22 cellular contexts compared by ENCODE assay signal in genomic region chrX:9338986-9339385, GRCh38.
DNase-seq lines count a peak whose midpoint lies in the region; TF ChIP-seq lines count a peak whose summit lies in the region.
"Had no signal": no experiment of that assay in that cellular context is flagged by ENCODE, and none has a peak within 500 bp of the region (broad histone marks: within the 10 kb centered on the region; RNA-seq: fewer than 3 reads in every experiment).

No MANE protein-coding gene starts in this region.

- peaks cover 67% of the 10 kb centered on the region for H3K4me1 Mint-ChIP-seq in nephron progenitor cell
- H3K4me1 Mint-ChIP-seq in MCF 10A (ENCODE audit: insufficient read depth, unreplicated experiment) = peaks cover 5% of the 10 kb centered on the region

- no peaks in the 10 kb centered on the region; the same call in 1 of the 2 replicates for H3F3A ChIP-seq in OCI-LY1 (ENCODE audit: insufficient read depth, low read length)

- BruUV-seq in MCF 10A (replicated peaks; lab: Mats Ljungman, UMichigan) = no TSS peak

- H3K9me3 Mint-ChIP-seq in nephron progenitor cell = peaks cover 36% of the 10 kb centered on the region
- no peaks in the 10 kb centered on the region for H3K9me3 Mint-ChIP-seq in MCF 10A (ENCODE audit: unreplicated experiment)

- H4K20me1 ChIP-seq in BLaER1 treated with 17β-estradiol and CSF1 and Interleukin-3, amounts not matched to agents 10 nM and 100 nM = no peaks in the 10 kb centered on the region
- H4K20me1 ChIP-seq in OCI-LY1 (ENCODE audit: insufficient read depth, low read length) = no peaks in the 10 kb centered on the region

- H3K79me2 ChIP-seq in OCI-LY1 (ENCODE audit: insufficient read depth, low read length) = no peaks in the 10 kb centered on the region

- H2AFZ ChIP-seq in OCI-LY1 (ENCODE audit: low read length) = no peak overlapping the region
- H2AFZ ChIP-seq: GM23248 had no signal

- H3K9me2 ChIP-seq in OCI-LY1 (ENCODE audit: low read depth, low read length) = no peaks in the 10 kb centered on the region

- no peak overlapping the region for H3K4me3 Mint-ChIP-seq in nephron progenitor cell
- no peak overlapping the region for H3K4me3 Mint-ChIP-seq in MCF 10A (ENCODE audit: unreplicated experiment)

- peak overlapping the region; percentile 80 to 94 (median 89) for H3K4me2 ChIP-seq in BLaER1 treated with 17β-estradiol and CSF1 and Interleukin-3, amounts not matched to agents 10 nM and 100 nM
- H3K4me2 ChIP-seq in OCI-LY1 (ENCODE audit: low read length) = no peak overlapping the region

- peak overlapping the region in 5 of 11 experiments; percentile 4 to 96 (median 88); a peak in 6 of 22 replicates for H3K9ac ChIP-seq in BLaER1 treated with 17β-estradiol and CSF1 and Interleukin-3, amounts not matched to agents 10 nM and 100 nM
- H3K9ac ChIP-seq in OCI-LY1 (ENCODE audit: low read length) = no peak overlapping the region
- H3K9ac ChIP-seq: GM23248 had no signal

- peak; percentile 65 for DNase-seq in kidney tubule cell (ENCODE audit: low spot score)
- DNase-seq in nephron progenitor cell = no peak
- no peak for DNase-seq in MCF 10A (ENCODE audit: unreplicated experiment)
- DNase-seq in cardiac septum (ENCODE audit: low spot score) = no peak
- DNase-seq in pons (ENCODE audit: low spot score) = no peak
- DNase-seq: Caco-2, DMS 273 treated with DMSO at 0.1 percent for 48 hours, DMS79 treated with DMSO at 0.1 percent for 48 hours, GM23248, KBM-7, NCI-H1105, NCI-H2029 treated with DMSO at 0.1 percent for 48 hours, NCI-H345, NCI-H524, NCI-H82, Right ventricle myocardium superior had no signal

- TF ChIP-seq CTCF in OCI-LY1 (IDR thresholded peaks at IDR 0.05; ENCODE audit: low read length) (no peak), nephron progenitor cell (IDR thresholded peaks at IDR 0.05) (no peak), MCF 10A (IDR thresholded peaks at IDR 0.05; ENCODE audit: unreplicated experiment) (no peak)

- peak overlapping the region; percentile 34 for H3K27ac Mint-ChIP-seq in nephron progenitor cell
- no peak overlapping the region for H3K27ac Mint-ChIP-seq in MCF 10A (ENCODE audit: low read depth, unreplicated experiment)

- intact Hi-C loops in MCF 10A (cut with micrococcal nuclease) (no loop called here), cardiac septum (cut with DNase I) (no loop called here)

- no peaks in the 10 kb centered on the region for H3K27me3 ChIP-seq in BLaER1 treated with 17β-estradiol and CSF1 and Interleukin-3, amounts not matched to agents 10 nM and 100 nM
- no peaks in the 10 kb centered on the region for H3K27me3 ChIP-seq in OCI-LY1 (ENCODE audit: insufficient read depth, low read length)

- H3K36me3 Mint-ChIP-seq in nephron progenitor cell (ENCODE audit: low read depth) = no peaks in the 10 kb centered on the region
- no peaks in the 10 kb centered on the region for H3K36me3 Mint-ChIP-seq in MCF 10A (ENCODE audit: insufficient read depth, unreplicated experiment)
- H3K36me3 Mint-ChIP-seq: CD4-positive, CD25-positive, alpha-beta regulatory T cell had no signal

- peak overlapping the region in 2 of 10 experiments; percentile 1 to 11; a peak in 2 of 20 replicates for H3K4me3 ChIP-seq in BLaER1 treated with 17β-estradiol and CSF1 and Interleukin-3, amounts not matched to agents 10 nM and 100 nM
- H3K4me3 ChIP-seq in OCI-LY1 (ENCODE audit: low read depth, low read length, poor library complexity, severe bottlenecking) = no peak overlapping the region
- H3K4me3 ChIP-seq: GM12878, GM23248, HAP-1 had no signal

- H3K27ac ChIP-seq in BLaER1 treated with 17β-estradiol and CSF1 and Interleukin-3, amounts not matched to agents 10 nM and 100 nM = peak overlapping the region in 10 of 11 experiments; percentile 1 to 100 (median 99); a peak in 19 of 22 replicates
- H3K27ac ChIP-seq in OCI-LY1 (ENCODE audit: low read depth, low read length, poor library complexity, severe bottlenecking) = peak overlapping the region; percentile 21
- H3K27ac ChIP-seq: GM23248 had no signal

- POLR2A ChIA-PET in MCF 10A (lab: Yijun Ruan, JAX) = interaction anchor here (0.6 kb wide), 1 partner anchor 362 kb away, joined by 4 read pairs; no protein-coding TSS in a partner anchor

- H3K4me1 ChIP-seq in BLaER1 treated with 17β-estradiol and CSF1 and Interleukin-3, amounts not matched to agents 10 nM and 100 nM = peaks cover 43 to 73% (median 54%) of the 10 kb centered on the region in 10 experiments
- peaks cover 37% of the 10 kb centered on the region for H3K4me1 ChIP-seq in OCI-LY1 (ENCODE audit: insufficient read depth, low read length, severe bottlenecking)
- H3K4me1 ChIP-seq: Caco-2 had no signal

- H3K27me3 Mint-ChIP-seq in nephron progenitor cell (ENCODE audit: low read depth, poor library complexity) = no peaks in the 10 kb centered on the region
- peaks cover 3% of the 10 kb centered on the region for H3K27me3 Mint-ChIP-seq in MCF 10A (ENCODE audit: insufficient read depth, unreplicated experiment)
- H3K27me3 Mint-ChIP-seq: B cell; CD4-positive, CD25-positive, alpha-beta regulatory T cell had no signal

- CTCF ChIA-PET in MCF 10A (lab: Yijun Ruan, JAX) = no interaction called here

- H3K36me3 ChIP-seq in BLaER1 treated with 17β-estradiol and CSF1 and Interleukin-3, amounts not matched to agents 10 nM and 100 nM = no peaks in the 10 kb centered on the region
- H3K36me3 ChIP-seq in OCI-LY1 (ENCODE audit: insufficient read depth, low read length) = no peaks in the 10 kb centered on the region
- H3K36me3 ChIP-seq: HAP-1 had no signal

- peaks cover 0 to 50% (median 15%) of the 10 kb centered on the region in 11 experiments; a peak in 14 of 22 replicates for H3K9me3 ChIP-seq in BLaER1 treated with 17β-estradiol and CSF1 and Interleukin-3, amounts not matched to agents 10 nM and 100 nM (replicated peaks in 1 of 11)
- H3K9me3 ChIP-seq in OCI-LY1 (ENCODE audit: low read length) = no peaks in the 10 kb centered on the region
- H3K9me3 ChIP-seq: Caco-2, HAP-1 had no signal
